ENCODE assay signal across 18 cellular contexts in genomic region chr4:106056914-106057313, GRCh38.
A peak's percentile ranks its signal among the peaks of the same experiment; 100 is the strongest.
DNase-seq lines count a peak whose midpoint lies in the region; ATAC-seq, FAIRE-seq and TF ChIP-seq lines count a peak whose summit lies in the region.
"Had no signal": no experiment of that assay in that cellular context is flagged by ENCODE, and none has a peak within 500 bp of the region (broad histone marks: within the 10 kb centered on the region; RNA-seq: fewer than 3 reads in every experiment).

No MANE protein-coding gene starts in this region.

- H3K27me3 Mint-ChIP-seq in H9 (ENCODE audit: low read depth): no peaks in the 10 kb centered on the region

- no peaks in the 10 kb centered on the region; a peak in 1 of 7 replicates for H3K36me3 Mint-ChIP-seq in H9 (ENCODE audit: insufficient read depth in 1 of 3, low read depth in 3 of 3)

- H4K5ac ChIP-seq in H9 (ENCODE audit: insufficient read length, low read depth, low read length): no peak overlapping the region

- H3T11ph ChIP-seq in H9 (ENCODE audit: low read length): no peak overlapping the region

- H3K36me3 ChIP-seq in HUES64 (ENCODE audit: insufficient read depth, low read length) (no peaks in the 10 kb centered on the region), pancreas (no peaks in the 10 kb centered on the region)

- H4K91ac ChIP-seq in H9 (ENCODE audit: insufficient read length, low read depth, low read length): no peak overlapping the region

- no peak for FAIRE-seq in pancreas (lab: Jason Lieb, UNC)

- H2BK5ac ChIP-seq in H9 (ENCODE audit: insufficient read length, low read length): no peak overlapping the region

- H3K27ac ChIP-seq in H9 (ENCODE audit: insufficient read length, low read depth, low read length) (no peak overlapping the region), HUES64 (ENCODE audit: low read depth, low read length) (peak overlapping the region; percentile 74; the same call in 1 of the 2 replicates), pancreas (no peak overlapping the region)

- H3K9ac ChIP-seq in H9 (ENCODE audit: extremely low read depth, insufficient read length, low read length): no peak overlapping the region
- H3K9ac ChIP-seq in HUES64 (ENCODE audit: low read depth, low read length): no peak overlapping the region; the same call in 1 of the 2 replicates

- TF ChIP-seq CTCF in H9 (conservative IDR thresholded peaks at IDR 0.05) (no peak), pancreas (IDR thresholded peaks at IDR 0.05) (no peak)

- H2BK20ac ChIP-seq in H9 (ENCODE audit: low read depth, low read length, poor library complexity, severe bottlenecking): no peak overlapping the region

- DNase-seq in H9 (no peak), iPS DF 4.7 (ENCODE audit: extremely low read depth, low spot score) (peak; percentile 28), NOMO-1 (lab: John Stamatoyannopoulos, UW; ENCODE audit: unreplicated experiment in 2 of 2) (no peak), SKM-1 treated with dmso at 0.1 percent for 144 hours (lab: John Stamatoyannopoulos, UW; ENCODE audit: unreplicated experiment) (no peak), pancreas (no peak)
- DNase-seq: Caco-2, EL, GOT3, HFFc6, KBM-7, NCI-H1092, NCI-H1694, NCI-H524, OCI-M1, SIG-M5, T-helper 2 cell had no signal

- H3K4me3 ChIP-seq in HUES64 (ENCODE audit: low read length) (no peak overlapping the region), pancreas (no peak overlapping the region)

- no peak overlapping the region for H2AFZ ChIP-seq in H9 (ENCODE audit: low read length)

- intact Hi-C loops in pancreas (cut with DNase I): no loop called here

- H3K27me3 ChIP-seq in H9 (ENCODE audit: insufficient read depth, low read length) (no peaks in the 10 kb centered on the region), HUES64 (ENCODE audit: insufficient read depth, low read length) (no peaks in the 10 kb centered on the region), pancreas (no peaks in the 10 kb centered on the region)

- H3K4me1 Mint-ChIP-seq in H9: peaks cover 28 to 30% of the 10 kb centered on the region in 2 experiments

- ATAC-seq in HG03159 (IDR thresholded peaks at IDR 0.05; ENCODE audit: unreplicated experiment): no peak
- no peak for ATAC-seq in pancreas

- H3K4me1 ChIP-seq in H9 (ENCODE audit: insufficient read depth, low read length) (peaks cover 5% of the 10 kb centered on the region; the same call in 1 of the 2 replicates), HUES64 (ENCODE audit: insufficient read depth, low read length) (peaks cover 28% of the 10 kb centered on the region), pancreas (no peaks in the 10 kb centered on the region)

- no peak overlapping the region for H3K4me3 Mint-ChIP-seq in H9
- H3K4me3 Mint-ChIP-seq: HFFc6 had no signal

- H2AK5ac ChIP-seq in H9 (ENCODE audit: insufficient read length, low read length): no peak overlapping the region

- no peaks in the 10 kb centered on the region for H3K9me3 ChIP-seq in H9 (ENCODE audit: control insufficient read depth, low read depth, low read length)
- H3K9me3 ChIP-seq in HUES64 (ENCODE audit: insufficient read depth, low read depth, low read length): no peaks in the 10 kb centered on the region
- no peaks in the 10 kb centered on the region for H3K9me3 ChIP-seq in pancreas

- H2BK15ac ChIP-seq in H9 (ENCODE audit: low read depth, low read length): no peak overlapping the region

- H3K9me3 Mint-ChIP-seq in H9: no peaks in the 10 kb centered on the region
- H3K9me3 Mint-ChIP-seq: HFFc6 had no signal

- no peaks in the 10 kb centered on the region for H3K79me2 ChIP-seq in H9 (ENCODE audit: insufficient read depth, low read length)

- H3K79me1 ChIP-seq in H9 (ENCODE audit: insufficient read depth, low read depth, low read length, poor library complexity, severe bottlenecking): no peaks in the 10 kb centered on the region

- no peak overlapping the region for H3K56ac ChIP-seq in H9 (ENCODE audit: insufficient read length, low read depth, low read length)

- no peak overlapping the region for H3K14ac ChIP-seq in H9 (ENCODE audit: insufficient read depth, low read length)

- no peak overlapping the region for H3K4ac ChIP-seq in H9 (ENCODE audit: low read depth, low read length)

- no peak overlapping the region for H4K8ac ChIP-seq in H9 (replicated peaks; ENCODE audit: insufficient read length, low read depth, low read length)

- no peak overlapping the region for H2BK12ac ChIP-seq in H9 (ENCODE audit: insufficient read length, low read depth, low read length)

- H3K4me2 ChIP-seq in H9 (ENCODE audit: insufficient read depth, insufficient read length, low read length): no peak overlapping the region

- no peaks in the 10 kb centered on the region for H4K20me1 ChIP-seq in H9 (ENCODE audit: control insufficient read depth, insufficient read depth, insufficient read length)

- H2BK120ac ChIP-seq in H9 (ENCODE audit: low read depth, low read length, poor library complexity, severe bottlenecking): no peak overlapping the region

- peak overlapping the region; percentile 20 to 97 (median 63); a peak in 5 of 7 replicates for H3K27ac Mint-ChIP-seq in H9
- H3K27ac Mint-ChIP-seq: HFFc6 had no signal

- no peak overlapping the region for H3K23ac ChIP-seq in H9 (ENCODE audit: insufficient read length, low read depth, low read length)

- no peak overlapping the region for H3K18ac ChIP-seq in H9 (ENCODE audit: insufficient read length, low read depth, low read length)

- H3K23me2 ChIP-seq in H9 (ENCODE audit: insufficient read length, low read depth, low read length, poor library complexity, severe bottlenecking): no peaks in the 10 kb centered on the region
